ENCODE assay signal across 18 cellular contexts in the genomic region with DNA sequence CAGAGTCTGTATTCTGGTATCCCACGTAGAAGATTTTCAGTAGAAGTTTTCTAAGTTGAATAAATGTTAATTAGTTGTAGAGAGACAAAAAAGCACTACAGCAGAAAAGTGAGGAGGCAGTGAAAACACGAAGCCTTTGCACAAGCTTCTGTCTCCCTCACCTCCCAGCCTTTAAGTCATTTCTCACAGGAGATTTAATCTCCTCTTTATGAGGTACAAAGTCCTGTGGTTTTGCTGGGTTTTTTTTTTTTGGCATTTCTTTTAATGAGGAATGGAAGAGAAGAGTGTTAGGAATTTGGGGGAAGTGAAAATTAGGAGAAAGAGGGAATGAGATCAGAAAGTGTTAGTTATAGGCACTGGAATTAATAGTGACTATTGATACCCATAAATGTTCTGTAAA. TPM values are rescaled to one million over a fixed set of nuclear protein-coding genes. Genes with fewer than 3 reads are reported as not detected.
"Had no signal": no experiment of that assay in that cellular context is flagged by ENCODE, and none has a peak within 500 bp of the region (broad histone marks: within the 10 kb centered on the region; RNA-seq: fewer than 3 reads in every experiment).

No MANE protein-coding gene starts in this region.

- H3K9me3 Mint-ChIP-seq: brain; central memory CD8-positive, alpha-beta T cell; naive thymus-derived CD8-positive, alpha-beta T cell; stimulated activated memory B cell treated with anti-CD40 and anti-IgM and Interleukin-4, amounts not matched to agents 10 μg/mL and 1 μg/mL and 100 μg/mL, for 72 hours had no signal

- H3K36me3 ChIP-seq: heart left ventricle, prostate gland, spleen had no signal

- H3K4me3 Mint-ChIP-seq: central memory CD8-positive, alpha-beta T cell; naive thymus-derived CD8-positive, alpha-beta T cell; stimulated activated memory B cell treated with anti-CD40 and anti-IgM and Interleukin-4, amounts not matched to agents 10 μg/mL and 1 μg/mL and 100 μg/mL, for 72 hours had no signal

- H3K4me3 ChIP-seq: heart left ventricle, mucosa of descending colon, prostate gland, spleen had no signal

- H3K9me3 ChIP-seq: heart left ventricle, mucosa of descending colon, prostate gland, spleen had no signal

- H3K27ac Mint-ChIP-seq: brain; naive thymus-derived CD8-positive, alpha-beta T cell; stimulated activated memory B cell treated with anti-CD40 and anti-IgM and Interleukin-4, amounts not matched to agents 10 μg/mL and 1 μg/mL and 100 μg/mL, for 72 hours had no signal

- H3K36me3 Mint-ChIP-seq: brain; naive thymus-derived CD8-positive, alpha-beta T cell; stimulated activated memory B cell treated with anti-CD40 and anti-IgM and Interleukin-4, amounts not matched to agents 10 μg/mL and 1 μg/mL and 100 μg/mL, for 72 hours had no signal

- ATAC-seq: heart left ventricle; left lobe of liver; mucosa of descending colon; naive thymus-derived CD8-positive, alpha-beta T cell; sciatic nerve; stimulated activated memory B cell treated with anti-CD40 and anti-IgM and Interleukin-4, amounts not matched to agents 10 μg/mL and 1 μg/mL and 100 μg/mL, for 72 hours had no signal

- DNase-seq: activated CD4-positive, alpha-beta T cell treated with anti-CD3 and anti-CD28 coated beads for 1 hour; activated CD8-positive, alpha-beta memory T cell treated with anti-CD3 and anti-CD28 coated beads for 24 hours; amygdala; effector memory CD4-positive, alpha-beta T cell; heart left ventricle; mucosa of descending colon; naive thymus-derived CD8-positive, alpha-beta T cell; occipital lobe; spleen; stimulated activated CD4-positive, alpha-beta T cell treated with anti-CD3 and anti-CD28 coated beads, Interleukin-1b, Interleukin-23, amount 100 ng/mL, for 48 hours; trophoblast cell had no signal

- H3K27ac ChIP-seq: heart left ventricle, prostate gland, spleen had no signal

- H3K4me1 ChIP-seq: prostate gland had no signal

- H3K27me3 Mint-ChIP-seq: stimulated activated memory B cell treated with anti-CD40 and anti-IgM and Interleukin-4, amounts not matched to agents 10 μg/mL and 1 μg/mL and 100 μg/mL, for 72 hours had no signal

RNA-seq across cellular contexts. Expression of gene SPAG6, which starts 21.5 kb away (rescaled TPM):
- total RNA-seq: fibroblast of lung; left lobe of liver; mucosa of descending colon; naive thymus-derived CD8-positive, alpha-beta T cell; spleen had no signal
- polyA plus RNA-seq: fibroblast of lung; heart left ventricle; naive thymus-derived CD8-positive, alpha-beta T cell had no signal
